Comparison of ENCODE assay signal across 8 cellular contexts in the genomic region with DNA sequence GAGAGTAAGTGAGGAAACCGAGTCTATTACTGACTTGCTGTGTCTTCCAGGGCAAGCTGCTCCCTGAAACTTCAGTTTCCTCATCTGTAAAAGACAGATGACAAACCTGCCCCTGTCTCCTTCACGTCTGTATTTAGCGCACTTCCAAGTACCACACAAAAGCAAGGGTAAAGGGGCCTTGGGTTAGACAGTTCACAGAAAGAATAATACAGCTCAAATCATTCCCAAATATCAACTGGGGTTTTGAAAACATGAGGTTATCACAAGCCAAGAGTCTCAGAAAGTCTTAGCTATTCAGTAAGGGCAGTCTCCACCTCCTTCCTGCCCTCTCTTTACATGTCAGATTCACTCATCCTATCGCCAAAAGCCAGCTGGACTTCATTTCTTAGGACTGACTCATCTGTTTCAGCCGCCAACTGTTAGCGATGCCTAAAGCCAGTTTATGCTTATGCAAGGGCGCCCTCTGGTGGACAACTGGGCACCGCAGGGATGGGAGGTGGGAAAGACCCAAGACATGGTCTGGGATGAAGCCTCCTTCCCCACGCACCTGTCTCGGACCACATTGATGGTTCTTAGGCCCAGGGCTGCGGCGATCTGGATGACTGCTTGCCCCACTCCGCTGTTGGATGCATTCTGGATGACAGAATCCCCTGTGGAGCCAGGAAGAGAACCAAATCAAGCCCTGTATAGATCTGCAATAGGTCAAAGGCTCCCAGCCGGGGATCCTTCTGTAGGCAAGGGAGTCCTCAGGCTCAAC. TPM values are rescaled to one million over a fixed set of nuclear protein-coding genes. Genes with fewer than 3 reads are reported as not detected.
DNase-seq lines count a peak whose midpoint lies in the region; ATAC-seq and TF ChIP-seq lines count a peak whose summit lies in the region.

No MANE protein-coding gene starts in this region.

- ATAC-seq in HG03064 (IDR thresholded peaks at IDR 0.05; ENCODE audit: low read depth, unreplicated experiment) (peak; percentile 69), GM19328 (IDR thresholded peaks at IDR 0.05; ENCODE audit: unreplicated experiment) (no peak)

- H3K36me3 ChIP-seq in breast epithelium: peaks cover 4% of the 10 kb centered on the region
- no peaks in the 10 kb centered on the region for H3K36me3 ChIP-seq in smooth muscle cell (ENCODE audit: low read depth)

- TF ChIP-seq CTCF in VCaP (conservative IDR thresholded peaks at IDR 0.05): peak; percentile 96
- peak; percentile 96 to 99 (median 97) for TF ChIP-seq CTCF in breast epithelium (IDR thresholded peaks at IDR 0.05)
- TF ChIP-seq CTCF in smooth muscle cell (IDR thresholded peaks at IDR 0.05; ENCODE audit: borderline replicate concordance, insufficient read depth, poor library complexity, severe bottlenecking): peak; percentile 96

- no peaks in the 10 kb centered on the region for H3K79me2 ChIP-seq in smooth muscle cell (ENCODE audit: low read depth)

- intact Hi-C loops in breast epithelium (cut with DNase I; ENCODE audit: low total_unique reads): loop anchor here (10.0 kb wide), 2 partner anchors 298 to 428 kb away; no protein-coding TSS in a partner anchor

- H3K27ac ChIP-seq in VCaP: peak overlapping the region; percentile 30; the same call in 1 of the 2 replicates
- H3K27ac ChIP-seq in breast epithelium: peak overlapping the region; percentile 92 to 93
- peak overlapping the region; percentile 98 for H3K27ac ChIP-seq in smooth muscle cell (ENCODE audit: low read depth)

- H4K20me1 ChIP-seq in smooth muscle cell (ENCODE audit: low read depth): no peaks in the 10 kb centered on the region

- H2AFZ ChIP-seq in smooth muscle cell (ENCODE audit: low read depth): peak overlapping the region; percentile 42

- 24% methylated on average over 14 of the region's 14 CpGs for WGBS in smooth muscle cell (ENCODE audit: low lambda C conversion rate)

- peak overlapping the region; percentile 59 for H3K4me2 ChIP-seq in smooth muscle cell

- peaks cover 5 to 6% of the 10 kb centered on the region in 2 donors for H3K4me1 ChIP-seq in breast epithelium
- peaks cover 7% of the 10 kb centered on the region for H3K4me1 ChIP-seq in smooth muscle cell (ENCODE audit: low read depth)

- no peak for TF ChIP-seq POLR2A in breast epithelium (IDR thresholded peaks at IDR 0.05)

- H3F3A ChIP-seq in smooth muscle cell (ENCODE audit: low read depth): peaks cover 18% of the 10 kb centered on the region

- in situ Hi-C loops in G401 (cut with HindIII; ENCODE audit: low sequenced_read_pairs): no loop called here

- peak; percentile 96 for DNase-seq in G401 (ENCODE audit: low spot score)
- peak; percentile 99 for DNase-seq in NCI-H2196 (lab: John Stamatoyannopoulos, UW; ENCODE audit: unreplicated experiment)
- peak; percentile 94 to 97 for DNase-seq in breast epithelium (ENCODE audit: low spot score in 2 of 2)
- peak; percentile 98 for DNase-seq in inferior parietal cortex (ENCODE audit: extremely low spot score)
- DNase-seq in smooth muscle cell (lab: John Stamatoyannopoulos, UW; ENCODE audit: unreplicated experiment): peak; percentile 85

- H3K4me3 ChIP-seq in breast epithelium (peak overlapping the region in 1 of 3 donors; percentile 35), smooth muscle cell (no peak overlapping the region)

- H3K27me3 ChIP-seq in breast epithelium (no peaks in the 10 kb centered on the region), smooth muscle cell (ENCODE audit: low read depth) (no peaks in the 10 kb centered on the region)

- no peaks in the 10 kb centered on the region for H3K9me3 ChIP-seq in breast epithelium
- H3K9me3 ChIP-seq in smooth muscle cell (replicated peaks; ENCODE audit: low read depth): no peaks in the 10 kb centered on the region

- H3K9ac ChIP-seq in smooth muscle cell (ENCODE audit: low read depth): peak overlapping the region; percentile 72

RNA-seq across cellular contexts. Expression of gene SRSF4, which starts 21.1 kb away (rescaled TPM):
- total RNA-seq in G401 (2014; rRNA removed; shearing (Covaris generic)): 34.1 and 39.5 TPM in 2 replicates
- total RNA-seq in breast epithelium (10 to 100 TPM; 79.7 to 86.2 (median 85.2) TPM), smooth muscle cell (50.1 and 53.9 TPM in 2 replicates)
- 92.5 and 98.7 TPM in 2 replicates for polyA plus RNA-seq in smooth muscle cell

RNA-seq across cellular contexts. Expression of gene MECR, which starts 28.0 kb away (rescaled TPM):
- 34.2 and 41.0 TPM in 2 replicates for total RNA-seq in G401 (2014; rRNA removed; shearing (Covaris generic))
- total RNA-seq in breast epithelium (10 to 100 TPM; 21.0 to 23.3 (median 21.3) TPM), smooth muscle cell (11.6 and 17.7 TPM in 2 replicates)
- polyA plus RNA-seq in smooth muscle cell: 39.8 and 43.8 TPM in 2 replicates

RNA-seq across cellular contexts. Expression of gene PTPRU, which starts 33.6 kb away (rescaled TPM):
- 25.4 and 35.5 TPM in 2 replicates for total RNA-seq in G401 (2014; rRNA removed; shearing (Covaris generic))
- 10 to 100 TPM; 16.0 to 33.1 (median 32.5) TPM for total RNA-seq in breast epithelium
- 43.6 and 67.8 TPM in 2 replicates for total RNA-seq in smooth muscle cell
- 39.8 and 41.1 TPM in 2 replicates for polyA plus RNA-seq in smooth muscle cell

Comparison
In these comparisons a context has a peak if more than half of its experiments do, and no peak if none do; other contexts are left out.
1. H3K27ac ChIP-seq: peak in every context shown above with its lines; median percentile 98 in smooth muscle cell; 92 in breast epithelium; 30 in VCaP.